25 cellular contexts compared by ENCODE assay signal in genomic region chrX:1685460-1685859, GRCh38.
DNase-seq lines count a peak whose midpoint lies in the region; ATAC-seq and TF ChIP-seq lines count a peak whose summit lies in the region.
"Had no signal": no experiment of that assay in that cellular context is flagged by ENCODE, and none has a peak within 500 bp of the region (broad histone marks: within the 10 kb centered on the region; RNA-seq: fewer than 3 reads in every experiment).

No MANE protein-coding gene starts in this region.

- peak overlapping the region in 4 of 7 donors; percentile 5 to 84 (median 46) for H3K27ac Mint-ChIP-seq in CD14-positive monocyte
- H3K27ac Mint-ChIP-seq: nephron had no signal

- H3K27ac ChIP-seq in HCT116 (ENCODE audit: low read depth, low read length) (no peak overlapping the region), esophagus muscularis mucosa (replicated peaks in 1 of 4) (no peak overlapping the region)
- H3K27ac ChIP-seq: pancreas, SJCRH30, suprapubic skin, upper lobe of left lung had no signal

- H3K27me3 ChIP-seq in HCT116 (ENCODE audit: insufficient read depth, low read length) (no peaks in the 10 kb centered on the region), adipocyte (replicated peaks; ENCODE audit: control insufficient read depth, insufficient read depth, low read length) (peaks cover 1% of the 10 kb centered on the region), esophagus muscularis mucosa (peaks cover 0 to 2% (median 0%) of the 10 kb centered on the region in 4 donors)
- H3K27me3 ChIP-seq: BE2C, pancreas, SJCRH30, suprapubic skin, upper lobe of left lung had no signal

- no peaks in the 10 kb centered on the region for H3K36me3 Mint-ChIP-seq in CD14-positive monocyte

- H3K36me3 ChIP-seq in HCT116 (ENCODE audit: control insufficient read depth in 1 of 2, insufficient read depth in 2 of 2, low read length in 2 of 2) (no peaks in the 10 kb centered on the region), adipocyte (ENCODE audit: control insufficient read depth, insufficient read depth, low read length, severe bottlenecking) (no peaks in the 10 kb centered on the region), esophagus muscularis mucosa (no peaks in the 10 kb centered on the region)
- H3K36me3 ChIP-seq: BE2C, pancreas, SJCRH30, suprapubic skin, upper lobe of left lung had no signal

- no peak for TF ChIP-seq EP300 in esophagus muscularis mucosa (IDR thresholded peaks at IDR 0.05)

- DNase-seq in CD14-positive monocyte (ENCODE audit: low spot score) (no peak), HCT116 (ENCODE audit: low read depth, low spot score) (no peak), adipocyte (ENCODE audit: low read depth) (peak; percentile 4), esophagus muscularis mucosa (ENCODE audit: extremely low spot score) (peak; percentile 24), DMS153 (lab: John Stamatoyannopoulos, UW) (no peak), NAMALWA (ENCODE audit: low spot score) (no peak)
- DNase-seq: activated CD4-positive, alpha-beta T cell treated with anti-CD3 and anti-CD28 coated beads, Interleukin-2, amount 50 U/mL, for 4 hours; activated CD4-positive, CD25-positive, alpha-beta regulatory T cell; activated gamma-delta T cell treated with Interleukin-2 at 50 U/mL for 16 hours; activated T-cell treated with anti-CD3 and anti-CD28 coated beads, Interleukin-2, amount 50 U/mL, for 48 hours; BE2C; cerebellar nuclear complex; COR-L47; hippocampal formation; NCI-H2107; NCI-H345; pancreas; SJCRH30; stimulated activated naive CD4-positive, alpha-beta T cell; upper lobe of left lung had no signal

- POLR2A ChIA-PET in HCT116 (lab: Charles Lee): no interaction called here

- ATAC-seq in HCT116: no peak
- no peak for ATAC-seq in GM21526 (IDR thresholded peaks at IDR 0.05; ENCODE audit: low FRiP score, unreplicated experiment)
- no peak for ATAC-seq in HG02588 (IDR thresholded peaks at IDR 0.05; ENCODE audit: unreplicated experiment)
- ATAC-seq: Panc1, pancreas had no signal

- no peak overlapping the region for H3K4me3 ChIP-seq in HCT116 (replicated peaks in 1 of 2; ENCODE audit: low read depth in 1 of 2, low read length in 2 of 2)
- no peak overlapping the region for H3K4me3 ChIP-seq in adipocyte (ENCODE audit: low read length)
- no peak overlapping the region for H3K4me3 ChIP-seq in esophagus muscularis mucosa
- H3K4me3 ChIP-seq: pancreas, SJCRH30, suprapubic skin, upper lobe of left lung had no signal

- H3K4me2 ChIP-seq in HCT116 (ENCODE audit: low read length): peak overlapping the region; percentile 9; the same call in 1 of the 2 replicates

- TF ChIP-seq POLR2A in HCT116 (IDR thresholded peaks at IDR 0.05; ENCODE audit: borderline replicate concordance, extremely low read depth, insufficient read depth, insufficient read length) (no peak), esophagus muscularis mucosa (IDR thresholded peaks at IDR 0.05; ENCODE audit: low read depth) (no peak)

- H3K4me1 ChIP-seq in HCT116 (ENCODE audit: control insufficient read depth in 1 of 2, insufficient read depth in 2 of 2, low read length in 2 of 2) (peaks cover 0 to 5% of the 10 kb centered on the region in 2 experiments; a peak in 1 of 4 replicates), adipocyte (ENCODE audit: control insufficient read depth, insufficient read depth, low read length) (no peaks in the 10 kb centered on the region), esophagus muscularis mucosa (no peaks in the 10 kb centered on the region)
- H3K4me1 ChIP-seq: BE2C, pancreas, SJCRH30, suprapubic skin, upper lobe of left lung had no signal

- BruUV-seq in HCT116 (replicated peaks; lab: Mats Ljungman, UMichigan): no TSS peak

- no peaks in the 10 kb centered on the region for H3K9me2 ChIP-seq in HCT116 (ENCODE audit: insufficient read depth)

- WGBS in esophagus muscularis mucosa: 77% methylated on average over 1 of the region's 2 CpGs

- no peak for TF ChIP-seq RAD21 in HCT116 (IDR thresholded peaks at IDR 0.05; ENCODE audit: low read depth)

- H3K9me3 ChIP-seq in HCT116 (ENCODE audit: control insufficient read depth in 1 of 2, insufficient read depth in 1 of 2, low read depth in 1 of 2, low read length in 2 of 2) (no peaks in the 10 kb centered on the region), adipocyte (ENCODE audit: control insufficient read depth, low read length) (peaks cover 2% of the 10 kb centered on the region), esophagus muscularis mucosa (no peaks in the 10 kb centered on the region)
- H3K9me3 ChIP-seq: BE2C, pancreas, SJCRH30, suprapubic skin, upper lobe of left lung had no signal

- peaks cover 0 to 7% (median 5%) of the 10 kb centered on the region in 3 donors for H3K27me3 Mint-ChIP-seq in CD14-positive monocyte (ENCODE audit: low read depth in 3 of 3)

- RAD21 ChIA-PET in HCT116 (lab: Charles Lee; ENCODE audit: low non-redundant PET in 1 of 2, low total read pairs in 2 of 2, uncharacterized antibody in 2 of 2, unreplicated experiment in 2 of 2): no interaction called here

- CTCF ChIA-PET in HCT116 (lab: Charles Lee): no interaction called here

- H2AFZ ChIP-seq in HCT116 (ENCODE audit: low read depth, low read length, poor library complexity, severe bottlenecking): peak overlapping the region; percentile 26

- peaks cover 14% of the 10 kb centered on the region for H3K4me1 Mint-ChIP-seq in CD14-positive monocyte

- no peaks in the 10 kb centered on the region for H3K79me2 ChIP-seq in HCT116 (ENCODE audit: insufficient read depth, low read length)

- no peak for TF ChIP-seq CTCF in CD14-positive monocyte (IDR thresholded peaks at IDR 0.05)
- TF ChIP-seq CTCF in HCT116 (IDR thresholded peaks at IDR 0.05 in 2 of 3, conservative IDR thresholded peaks at IDR 0.05 in 1 of 3; ENCODE audit: borderline replicate concordance in 1 of 3, insufficient read depth in 1 of 3, low read depth in 2 of 3, low read length in 2 of 3): no peak
- no peak for TF ChIP-seq CTCF in esophagus muscularis mucosa (IDR thresholded peaks at IDR 0.05)

- no peaks in the 10 kb centered on the region for H4K20me1 ChIP-seq in HCT116 (ENCODE audit: insufficient read depth)

- H3K9ac ChIP-seq in HCT116 (ENCODE audit: low read length) (no peak overlapping the region), adipocyte (ENCODE audit: low read length) (no peak overlapping the region)

- H3K9me3 Mint-ChIP-seq in CD14-positive monocyte: peaks cover 0 to 14% (median 2%) of the 10 kb centered on the region in 7 donors

- intact Hi-C loops in CD14-positive monocyte (cut with micrococcal nuclease) (no loop called here), HCT116 (cut with micrococcal nuclease) (no loop called here), esophagus muscularis mucosa (cut with DNase I) (no loop called here)

- H3K4me3 Mint-ChIP-seq in CD14-positive monocyte: peak overlapping the region in 1 of 2 donors; percentile 2
- H3K4me3 Mint-ChIP-seq: nephron had no signal

TF ChIP-seq in HCT116, 20 proteins besides CTCF, POLR2A, EP300 and RAD21:
- TF ChIP-seq REST (IDR thresholded peaks at IDR 0.05; ENCODE audit: low read depth) (no peak), ZFX (IDR thresholded peaks at IDR 0.05) (no peak), MAX (IDR thresholded peaks at IDR 0.05) (no peak)

Comparison
In these comparisons a context has a peak if more than half of its experiments do, and no peak if none do; other contexts are left out.
1. DNase-seq: peak in adipocyte (single experiment) and esophagus muscularis mucosa (single experiment); none in CD14-positive monocyte (single experiment), HCT116 (single experiment), DMS153 (single experiment) and NAMALWA (single experiment).